ENCODE assay signal across 8 cellular contexts in the genomic region with DNA sequence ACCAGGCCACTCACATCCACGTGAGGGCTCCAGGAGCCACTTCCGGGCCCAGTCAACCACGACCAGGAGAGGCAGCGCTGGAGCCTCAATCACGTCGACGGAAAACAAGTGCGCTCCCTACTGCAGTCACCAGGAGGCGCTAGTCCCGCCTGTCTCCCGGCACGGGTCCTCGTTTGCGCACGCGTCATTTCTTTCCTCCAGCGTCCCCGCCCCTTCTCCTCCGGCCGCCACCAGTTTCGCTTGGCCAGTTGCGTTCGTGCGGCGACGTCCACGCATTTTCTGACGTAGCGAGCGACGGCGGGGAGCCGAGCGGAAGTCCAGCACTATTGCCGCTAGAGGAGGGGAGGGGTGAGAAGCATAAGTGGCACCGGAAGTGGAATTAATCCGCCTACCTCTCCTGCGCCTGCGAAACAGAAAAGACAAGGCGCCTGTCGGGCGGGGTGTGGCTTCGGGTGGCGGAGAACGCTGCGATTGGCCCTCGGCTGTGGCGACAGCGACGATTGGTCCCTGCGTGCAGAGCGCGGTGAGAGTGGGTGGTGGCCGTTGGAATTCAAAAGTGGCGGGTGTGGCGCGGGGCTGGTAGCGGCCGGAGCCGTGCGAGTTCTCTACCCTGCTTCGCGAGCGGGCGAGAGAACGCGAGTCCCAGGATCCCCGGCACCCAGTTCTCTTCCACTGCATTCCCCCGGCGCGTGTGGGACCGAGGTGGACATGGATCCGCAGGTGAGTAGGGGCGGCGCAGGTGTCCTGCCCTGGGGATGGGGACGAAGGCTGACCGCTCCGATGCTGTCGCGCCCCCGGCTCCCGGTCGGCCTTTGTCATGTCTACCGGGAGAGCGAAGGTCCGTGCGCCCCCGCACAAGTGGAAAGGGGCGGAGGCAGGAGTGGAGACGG. TPM values are rescaled to one million over a fixed set of nuclear protein-coding genes. Genes with fewer than 3 reads are reported as not detected.
DNase-seq lines count a peak whose midpoint lies in the region; ATAC-seq and TF ChIP-seq lines count a peak whose summit lies in the region.

TSS of gene KIFC1 (plus strand) at position 546 of the 890 bp plus-strand sequence. CDS start at position 709, 163 bp downstream.

- peaks cover 0 to 25% of the 10 kb centered on the region in 2 donors for H3K4me1 ChIP-seq in left lung

- H3K36me3 Mint-ChIP-seq in dendritic cell treated with granulocyte-macrophage colony-stimulating factor and Interleukin-4, amounts not matched to agents 40 ng/mL and 50 ng/mL, for 4 days (ENCODE audit: low read depth): no peaks in the 10 kb centered on the region

- no peaks in the 10 kb centered on the region for H3K9me3 Mint-ChIP-seq in dendritic cell treated with granulocyte-macrophage colony-stimulating factor and Interleukin-4, amounts not matched to agents 40 ng/mL and 50 ng/mL, for 4 days

- intact Hi-C loops in dendritic cell treated with granulocyte-macrophage colony-stimulating factor and Interleukin-4, amounts not matched to agents 40 ng/mL and 50 ng/mL, for 4 days (cut with micrococcal nuclease): loop anchor here (1.0 to 2.0 kb wide), 4 partner anchors 15 to 63 kb away; partner anchors contain the start of gene ZBTB9
- intact Hi-C loops in left lung (cut with DNase I): no loop called here

- H3K4me3 ChIP-seq in left lung: peak within 1 kb of the TSS; percentile 55 to 57

- no peaks in the 10 kb centered on the region for H3K9me3 ChIP-seq in left lung

- H3K4me1 Mint-ChIP-seq in dendritic cell treated with granulocyte-macrophage colony-stimulating factor and Interleukin-4, amounts not matched to agents 40 ng/mL and 50 ng/mL, for 4 days (ENCODE audit: low read depth): peaks cover 28% of the 10 kb centered on the region

- TF ChIP-seq CTCF in C4-2B (conservative IDR thresholded peaks at IDR 0.05) (peak; percentile 99), left lung (IDR thresholded peaks at IDR 0.05) (peak; percentile 91 to 96)

- H3K4me3 Mint-ChIP-seq in dendritic cell treated with granulocyte-macrophage colony-stimulating factor and Interleukin-4, amounts not matched to agents 40 ng/mL and 50 ng/mL, for 4 days: peak within 1 kb of the TSS; percentile 82

- DNase-seq in NCI-H748 (lab: John Stamatoyannopoulos, UW; ENCODE audit: unreplicated experiment) (peak; percentile 100), left lung (peak; percentile 99 to 100)
- DNase-seq in activated CD4-positive, alpha-beta T cell treated with anti-CD3 and anti-CD28 coated beads, Interleukin-2, amount 50 U/mL, for 24 hours (ENCODE audit: low read depth in 1 of 2, low spot score in 1 of 2): peak; percentile 98 to 99
- peak; percentile 97 for DNase-seq in stimulated activated CD4-positive, alpha-beta T cell treated with anti-CD3 and anti-CD28 coated beads, Interleukin-4, amount 100 ng/mL, for 1 hour

- no peaks in the 10 kb centered on the region for H3K36me3 ChIP-seq in left lung

- peak; percentile 87 for ATAC-seq in GM19328 (IDR thresholded peaks at IDR 0.05; ENCODE audit: unreplicated experiment)
- ATAC-seq in HG03521 (IDR thresholded peaks at IDR 0.05; ENCODE audit: unreplicated experiment): peak; percentile 83
- ATAC-seq in left lung: peak; percentile 95

- H3K27ac ChIP-seq in C4-2B: peak within 1 kb of the TSS; percentile 98
- H3K27ac ChIP-seq in left lung: peak within 1 kb of the TSS; percentile 87 to 94

- peak within 1 kb of the TSS; percentile 85 for H3K27ac Mint-ChIP-seq in dendritic cell treated with granulocyte-macrophage colony-stimulating factor and Interleukin-4, amounts not matched to agents 40 ng/mL and 50 ng/mL, for 4 days

- no peaks in the 10 kb centered on the region for H3K27me3 ChIP-seq in left lung

- H3K27me3 Mint-ChIP-seq in dendritic cell treated with granulocyte-macrophage colony-stimulating factor and Interleukin-4, amounts not matched to agents 40 ng/mL and 50 ng/mL, for 4 days: no peaks in the 10 kb centered on the region

RNA-seq across cellular contexts. Expression of gene KIFC1, which starts in this region (rescaled TPM):
- total RNA-seq in left lung: 1 to 10 TPM; 5.8 to 9.9 TPM

Comparison
In these comparisons a context has a peak if more than half of its experiments do, and no peak if none do; other contexts are left out.
1. Peak in every context shown above with its lines: DNase-seq, ATAC-seq, H3K4me3 ChIP-seq and H3K27ac ChIP-seq.